Comparison of ENCODE assay signal across 11 cellular contexts in genomic region chr4:109562457-109563237, GRCh38. TPM values are rescaled to one million over a fixed set of nuclear protein-coding genes. Genes with fewer than 3 reads are reported as not detected.
DNase-seq lines count a peak whose midpoint lies in the region; ATAC-seq and TF ChIP-seq lines count a peak whose summit lies in the region.
"Had no signal": no experiment of that assay in that cellular context is flagged by ENCODE, and none has a peak within 500 bp of the region (broad histone marks: within the 10 kb centered on the region; RNA-seq: fewer than 3 reads in every experiment).

No MANE protein-coding gene starts in this region.

- DNase-seq in CD4-positive, alpha-beta T cell: no peak
- DNase-seq in activated B cell treated with CpG ODN at 0.5 μM for 24 hours (no peak), medulla oblongata (ENCODE audit: extremely low spot score) (peak; percentile 37), MM.1S (no peak)
- DNase-seq: amniotic stem cell, NCI-H1930, sigmoid colon had no signal

- intact Hi-C loops in CD4-positive, alpha-beta T cell (cut with DNase I, micrococcal nuclease): loop anchor here (5.0 kb wide), 3 partner anchors 80 to 130 kb away; partner anchors contain the start of gene SEC24B (in 1 of the 2)
- intact Hi-C loops in activated B cell treated with CpG ODN at 0.5 μM for 24 hours (cut with micrococcal nuclease): loop anchor here (5.0 to 10.0 kb wide), 3 partner anchors 40 to 1578 kb away; partner anchors contain the start of genes ELOVL6 and HADH

- H3K9me3 ChIP-seq in CD4-positive, alpha-beta T cell (ENCODE audit: control insufficient read depth, low read length): no peaks in the 10 kb centered on the region
- H3K9me3 ChIP-seq in HEK293 (ENCODE audit: control insufficient read depth, insufficient read depth, low read depth, low read length) (no peaks in the 10 kb centered on the region), MM.1S (replicated peaks; ENCODE audit: insufficient read depth, low read length) (no peaks in the 10 kb centered on the region)

- no peak overlapping the region for H3K9ac ChIP-seq in MM.1S (ENCODE audit: low read length)

- no peaks in the 10 kb centered on the region for H3K9me2 ChIP-seq in MM.1S (replicated peaks; ENCODE audit: insufficient read depth, low read length)

- POLR2A ChIA-PET in CD4-positive, alpha-beta T cell (lab: Charles Lee): interaction anchor here (0.6 to 5.1 kb wide), 12 partner anchors 9 to 167 kb away, joined by 3 to 48 read pairs (median 9); partner anchors contain the start of genes CASP6, PLA2G12A and SEC24B
- POLR2A ChIA-PET in HEK293 (lab: Yijun Ruan, JAX): no interaction called here
- POLR2A ChIA-PET in activated B cell treated with CpG ODN at 0.5 μM for 24 hours (lab: Charles Lee): interaction anchor here (0.6 kb wide), 1 partner anchor 121 kb away, joined by 6 read pairs; no protein-coding TSS in a partner anchor

- H2AFZ ChIP-seq in MM.1S (ENCODE audit: low read length): no peak overlapping the region

- no peak overlapping the region for H3K4me3 ChIP-seq in HEK293 (ENCODE audit: low read depth, low read length)
- H3K4me3 ChIP-seq in MM.1S (ENCODE audit: low read length): no peak overlapping the region
- H3K4me3 ChIP-seq: K562, sigmoid colon had no signal

- H3K27ac ChIP-seq in CD4-positive, alpha-beta T cell (ENCODE audit: low read depth, low read length): no peak overlapping the region
- H3K27ac ChIP-seq in HEK293 (ENCODE audit: extremely low read depth, low read depth, low read length): no peak overlapping the region
- no peak overlapping the region for H3K27ac ChIP-seq in MM.1S (ENCODE audit: low read length)
- H3K27ac ChIP-seq: sigmoid colon had no signal

- H3K27me3 Mint-ChIP-seq in CD4-positive, alpha-beta T cell: no peaks in the 10 kb centered on the region
- no peaks in the 10 kb centered on the region for H3K27me3 Mint-ChIP-seq in activated B cell treated with CpG ODN at 0.5 μM for 24 hours

- CTCF ChIA-PET in CD4-positive, alpha-beta T cell (lab: Charles Lee): interaction anchor here (1.8 kb wide), 1 partner anchor 130 kb away, joined by 8 read pairs; the partner anchor contains the start of gene SEC24B
- CTCF ChIA-PET in HEK293 (lab: Yijun Ruan, JAX): no interaction called here
- CTCF ChIA-PET in activated B cell treated with CpG ODN at 0.5 μM for 24 hours (lab: Charles Lee): no interaction called here

- H3K4me1 ChIP-seq in HEK293 (ENCODE audit: control insufficient read depth, insufficient read depth, low read length): peaks cover 6% of the 10 kb centered on the region; the same call in 1 of the 2 replicates
- peaks cover 4% of the 10 kb centered on the region; the same call in 1 of the 2 replicates for H3K4me1 ChIP-seq in MM.1S (ENCODE audit: low read length)

- H3K4me3 Mint-ChIP-seq in CD4-positive, alpha-beta T cell: peak overlapping the region; percentile 94
- no peak overlapping the region for H3K4me3 Mint-ChIP-seq in activated B cell treated with CpG ODN at 0.5 μM for 24 hours

- H4K20me1 ChIP-seq in MM.1S (ENCODE audit: insufficient read depth, low read length): no peaks in the 10 kb centered on the region; the same call in 1 of the 2 replicates

- no peak overlapping the region for H3K4me2 ChIP-seq in MM.1S (ENCODE audit: low read depth, low read length)

- ATAC-seq in CD4-positive, alpha-beta T cell (ENCODE audit: poor library complexity): no peak
- ATAC-seq in activated B cell treated with CpG ODN at 0.5 μM for 24 hours (ENCODE audit: low read depth) (no peak), HG02610 (IDR thresholded peaks at IDR 0.05; ENCODE audit: unreplicated experiment) (no peak), HG03378 (IDR thresholded peaks at IDR 0.05; ENCODE audit: unreplicated experiment) (no peak)
- ATAC-seq: K562 had no signal

- H3K36me3 ChIP-seq in HEK293 (ENCODE audit: control insufficient read depth in 2 of 2, insufficient read depth in 1 of 2, low read length in 2 of 2) (no peaks in the 10 kb centered on the region), MM.1S (replicated peaks; ENCODE audit: insufficient read depth, low read length) (no peaks in the 10 kb centered on the region)
- H3K36me3 ChIP-seq: sigmoid colon had no signal

- H3K27ac Mint-ChIP-seq in CD4-positive, alpha-beta T cell: peak overlapping the region; percentile 93
- H3K27ac Mint-ChIP-seq in activated B cell treated with CpG ODN at 0.5 μM for 24 hours: peak overlapping the region; percentile 14

- H3K9me3 Mint-ChIP-seq in CD4-positive, alpha-beta T cell: no peaks in the 10 kb centered on the region
- H3K9me3 Mint-ChIP-seq in activated B cell treated with CpG ODN at 0.5 μM for 24 hours: no peaks in the 10 kb centered on the region

- H3K27me3 ChIP-seq in CD4-positive, alpha-beta T cell (ENCODE audit: control insufficient read depth, insufficient read depth, low read length): no peaks in the 10 kb centered on the region
- no peaks in the 10 kb centered on the region for H3K27me3 ChIP-seq in MM.1S (replicated peaks; ENCODE audit: insufficient read depth, low read length)
- H3K27me3 ChIP-seq: sigmoid colon had no signal

- TF ChIP-seq CTCF in CD4-positive, alpha-beta T cell (IDR thresholded peaks at IDR 0.05): no peak
- TF ChIP-seq CTCF in HEK293 (tag by site-specific recombination; IDR thresholded peaks at IDR 0.05) (no peak), activated B cell treated with CpG ODN at 0.5 μM for 24 hours (IDR thresholded peaks at IDR 0.05) (no peak), MM.1S (IDR thresholded peaks at IDR 0.05; ENCODE audit: low read length) (no peak)

- H3K79me2 ChIP-seq in MM.1S (ENCODE audit: low read length): peaks cover 27% of the 10 kb centered on the region

- H3K4me1 Mint-ChIP-seq in CD4-positive, alpha-beta T cell (ENCODE audit: low read depth): peaks cover 72% of the 10 kb centered on the region
- peaks cover 56% of the 10 kb centered on the region for H3K4me1 Mint-ChIP-seq in activated B cell treated with CpG ODN at 0.5 μM for 24 hours

- H3F3A ChIP-seq in MM.1S (ENCODE audit: insufficient read depth, low read length): peaks cover 14% of the 10 kb centered on the region

- H3K36me3 Mint-ChIP-seq in CD4-positive, alpha-beta T cell (ENCODE audit: low read depth): peaks cover 51% of the 10 kb centered on the region
- H3K36me3 Mint-ChIP-seq in activated B cell treated with CpG ODN at 0.5 μM for 24 hours (ENCODE audit: low read depth): peaks cover 22% of the 10 kb centered on the region

TF ChIP-seq in HEK293, 187 proteins besides CTCF, POLR2A, EP300 and RAD21:
- TF ChIP-seq PRDM6 (tag by site-specific recombination; IDR thresholded peaks at IDR 0.05): peak; percentile 80
- TF ChIP-seq ZNF624 (tag by site-specific recombination; IDR thresholded peaks at IDR 0.05): no peak
- TF ChIP-seq ZBTB48 (tag by site-specific recombination; IDR thresholded peaks at IDR 0.05): no peak
- TF ChIP-seq FEZF1 (tag by site-specific recombination; IDR thresholded peaks at IDR 0.05): 0 out of 2 replicates have a peak, but pooled peaks have one; percentile 8
- no peak for TF ChIP-seq GLI4 (tag by site-specific recombination; IDR thresholded peaks at IDR 0.05)
- TF ChIP-seq OSR2 (tag by site-specific recombination; IDR thresholded peaks at IDR 0.05): 0 out of 2 replicates have a peak, but pooled peaks have one; percentile 19
- TF ChIP-seq GLIS2 (tag by site-specific recombination; IDR thresholded peaks at IDR 0.05): no peak
- no peak for TF ChIP-seq TCF7L2 (IDR thresholded peaks at IDR 0.05; ENCODE audit: borderline replicate concordance, low read depth, low read length)

RNA-seq across cellular contexts. Expression of gene MCUB, which starts 2.6 kb away (rescaled TPM):
- 100 to 1,000 TPM in 1 of 2 experiments, 10 to 100 TPM in 1; 98.1 to 108 TPM for total RNA-seq in CD4-positive, alpha-beta T cell
- total RNA-seq in activated B cell treated with CpG ODN at 0.5 μM for 24 hours: 28.9 and 34.4 TPM in 2 replicates
